In genomic region chr2:227511239-227511930, GRCh38 we compare ENCODE assay signal across 1 cellular context.
TF ChIP-seq lines count a peak whose summit lies in the region.

No MANE protein-coding gene starts in this region.

TF ChIP-seq in K562, 482 proteins besides CTCF, POLR2A, EP300 and RAD21 (continued from another document):
- TF ChIP-seq ZBTB40 (IDR thresholded peaks at IDR 0.05): peak; percentile 95
- TF ChIP-seq ZBTB40 (CRISPR knock-in tag; IDR thresholded peaks at IDR 0.05): peak; percentile 90
- no peak for TF ChIP-seq RHOXF2B (CRISPR knock-in tag; conservative IDR thresholded peaks at IDR 0.05)
- TF ChIP-seq ATF1 (CRISPR knock-in tag; IDR thresholded peaks at IDR 0.05): no peak
- peak; percentile 58; the same call in 1 of the 2 replicates for TF ChIP-seq ATF1 (tag; IDR thresholded peaks at IDR 0.05)
- 0 out of 2 replicates have a peak, but pooled peaks have one; percentile 36 for TF ChIP-seq JUND (IDR thresholded peaks at IDR 0.05; ENCODE audit: borderline replicate concordance, low read depth, low read length)
- TF ChIP-seq JUND (tag; IDR thresholded peaks at IDR 0.05; ENCODE audit: borderline replicate concordance, low read depth, low read length): no peak
- TF ChIP-seq ZNF134 (CRISPR knock-in tag; conservative IDR thresholded peaks at IDR 0.05): no peak
- no peak for TF ChIP-seq STAT5A (IDR thresholded peaks at IDR 0.05; ENCODE audit: borderline replicate concordance, low read length)
- peak; percentile 62 for TF ChIP-seq CREB1 (IDR thresholded peaks at IDR 0.05)
- peak; percentile 22; the same call in 1 of the 2 replicates for TF ChIP-seq CREB1 (CRISPR knock-in tag; IDR thresholded peaks at IDR 0.05)
